In genomic region chr6:14077193-14077853, GRCh38 we compare ENCODE assay signal across 12 cellular contexts.
"Had no signal": no experiment of that assay in that cellular context is flagged by ENCODE, and none has a peak within 500 bp of the region (broad histone marks: within the 10 kb centered on the region; RNA-seq: fewer than 3 reads in every experiment).

No MANE protein-coding gene starts in this region.

- DNase-seq: activated naive CD4-positive, alpha-beta T cell treated with anti-CD3 and anti-CD28 coated beads for 36 hours; adrenal gland; caudate nucleus; naive B cell; pancreas; sigmoid colon; spleen; thyroid gland; uterus had no signal

- H3K36me3 Mint-ChIP-seq: naive B cell had no signal

- H3K27ac Mint-ChIP-seq: activated naive CD4-positive, alpha-beta T cell treated with anti-CD3 and anti-CD28 coated beads for 36 hours had no signal

- H3K9me3 Mint-ChIP-seq: activated naive CD4-positive, alpha-beta T cell treated with anti-CD3 and anti-CD28 coated beads for 36 hours; naive B cell had no signal

- H3K4me1 ChIP-seq: uterus had no signal

- H3K4me3 ChIP-seq: adrenal gland, lung, pancreas, sigmoid colon, spleen, thyroid gland, uterus had no signal

- H3K27me3 Mint-ChIP-seq: naive B cell had no signal

- H3K9me3 ChIP-seq: adrenal gland, pancreas, sigmoid colon, spleen, thyroid gland, uterus had no signal

- ATAC-seq: pancreas had no signal

- H3K27me3 ChIP-seq: adrenal gland, pancreas, sigmoid colon, spleen, thyroid gland, uterus had no signal

- H3K27ac ChIP-seq: adrenal gland, pancreas, sigmoid colon, spleen, thyroid gland, uterus had no signal

- FAIRE-seq: colon, islet of Langerhans, pancreas had no signal

- H3K4me3 Mint-ChIP-seq: activated naive CD4-positive, alpha-beta T cell treated with anti-CD3 and anti-CD28 coated beads for 36 hours had no signal

- H3K36me3 ChIP-seq: adrenal gland, pancreas, sigmoid colon, spleen, thyroid gland, uterus had no signal
